In genomic region chr16:28435340-28435739, GRCh38 we compare ENCODE assay signal across 9 cellular contexts. TPM values are rescaled to one million over a fixed set of nuclear protein-coding genes. Genes with fewer than 3 reads are reported as not detected.
"Had no signal": no experiment of that assay in that cellular context is flagged by ENCODE, and none has a peak within 500 bp of the region (broad histone marks: within the 10 kb centered on the region; RNA-seq: fewer than 3 reads in every experiment).

No MANE protein-coding gene starts in this region.

RNA-seq across cellular contexts. Expression of gene NPIPB7, which starts 36.8 kb away (rescaled TPM):
- total RNA-seq: HepG2, HT1080, IMR-90, NCI-H460, PC-9, Peyer's patch, RPMI7951, SK-MEL-5 had no signal

RNA-seq across cellular contexts. Expression of gene APOBR, which starts 59.1 kb away (rescaled TPM):
- total RNA-seq: HepG2, IMR-90, RPMI7951 had no signal
- polyA plus RNA-seq: IMR-90, SK-N-SH had no signal
